In the genomic region with DNA sequence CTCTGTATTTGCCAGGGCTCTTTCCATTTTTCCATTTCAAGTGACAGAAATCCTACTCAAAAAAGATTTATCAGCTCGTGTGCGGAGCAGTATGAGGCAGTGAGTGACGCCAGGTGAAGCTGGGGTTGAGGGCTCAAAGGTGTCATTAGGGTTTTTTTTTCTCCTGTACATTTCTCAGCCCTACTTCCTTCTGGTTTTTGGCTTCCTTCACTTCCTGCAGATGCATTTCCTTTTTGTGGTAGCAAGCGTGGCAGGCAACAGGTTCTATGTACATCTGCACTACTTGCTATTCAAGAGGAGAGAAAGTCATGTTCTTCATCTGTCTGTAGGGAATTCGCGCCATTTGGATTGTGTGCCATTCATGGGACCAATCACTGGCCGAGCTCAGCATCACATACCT, we compare ENCODE assay signal across 11 cellular contexts. TPM values are rescaled to one million over a fixed set of nuclear protein-coding genes. Genes with fewer than 3 reads are reported as not detected.
DNase-seq lines count a peak whose midpoint lies in the region; ATAC-seq and TF ChIP-seq lines count a peak whose summit lies in the region.
"Had no signal": no experiment of that assay in that cellular context is flagged by ENCODE, and none has a peak within 500 bp of the region (broad histone marks: within the 10 kb centered on the region; RNA-seq: fewer than 3 reads in every experiment).

No MANE protein-coding gene starts in this region.

- ATAC-seq in T-cell (replicated peaks in 1 of 4) = peak; percentile 69 to 87 (median 78)
- ATAC-seq in activated naive CD4-positive, alpha-beta T cell treated with anti-CD3 and anti-CD28 coated beads, Interleukin-2, amount 50 U/mL, for 72 hours = peak; percentile 63 to 67
- ATAC-seq in stimulated activated naive CD8-positive, alpha-beta T cell treated with anti-CD3 and anti-CD28 coated beads, Interleukin-15, Interleukin-2, amounts not matched to agents 100 U/mL and 50 U/mL, for 24 hours = peak; percentile 54
- no peak for ATAC-seq in HG02798 (IDR thresholded peaks at IDR 0.05; ENCODE audit: poor library complexity, unreplicated experiment)
- no peak for ATAC-seq in HG02852 (IDR thresholded peaks at IDR 0.05; ENCODE audit: unreplicated experiment)

- peaks cover 4% of the 10 kb centered on the region for H3K36me3 Mint-ChIP-seq in T-cell
- H3K36me3 Mint-ChIP-seq in activated naive CD4-positive, alpha-beta T cell treated with anti-CD3 and anti-CD28 coated beads, Interleukin-2, amount 50 U/mL, for 72 hours = peaks cover 9 to 10% of the 10 kb centered on the region in 2 donors
- H3K36me3 Mint-ChIP-seq: brain had no signal

- H3K4me1 Mint-ChIP-seq in T-cell = peaks cover 79 to 88% (median 84%) of the 10 kb centered on the region in 3 donors
- H3K4me1 Mint-ChIP-seq: brain had no signal

- peaks cover 0 to 9% (median 0%) of the 10 kb centered on the region in 3 donors for H3K9me3 Mint-ChIP-seq in T-cell
- peaks cover 11 to 20% of the 10 kb centered on the region in 2 donors for H3K9me3 Mint-ChIP-seq in activated naive CD4-positive, alpha-beta T cell treated with anti-CD3 and anti-CD28 coated beads, Interleukin-2, amount 50 U/mL, for 72 hours

- peak overlapping the region; percentile 82 to 92 for H3K27ac Mint-ChIP-seq in T-cell
- H3K27ac Mint-ChIP-seq in activated naive CD4-positive, alpha-beta T cell treated with anti-CD3 and anti-CD28 coated beads, Interleukin-2, amount 50 U/mL, for 72 hours = peak overlapping the region in 1 of 2 donors; percentile 32
- H3K27ac Mint-ChIP-seq: nephron had no signal

- DNase-seq in activated T-cell treated with anti-CD3 and anti-CD28 coated beads for 1 hour (ENCODE audit: low read depth) (peak; percentile 3), T-cell (peak; percentile 25 to 80 (median 60)), HEK293T (ENCODE audit: extremely low spot score) (no peak)
- DNase-seq in activated T-cell treated with anti-CD3 and anti-CD28 coated beads, Interleukin-2, amount 50 U/mL, for 48 hours = no peak
- DNase-seq in activated naive CD4-positive, alpha-beta T cell treated with anti-CD3 and anti-CD28 coated beads, Interleukin-2, amount 50 U/mL, for 72 hours (ENCODE audit: low spot score in 2 of 2) = no peak
- DNase-seq in stimulated activated naive CD8-positive, alpha-beta T cell treated with anti-CD3 and anti-CD28 coated beads, Interleukin-15, Interleukin-2, amounts not matched to agents 100 U/mL and 50 U/mL, for 24 hours = no peak
- DNase-seq: NCI-H1417 treated with DMSO at 0.1 percent for 48 hours had no signal

- no peaks in the 10 kb centered on the region for H3K27me3 Mint-ChIP-seq in T-cell

- POLR2A ChIA-PET in T-cell (lab: Charles Lee) = interaction anchor here in 1 of 2 donors (1.0 to 2.9 kb wide), 2 partner anchors 11 to 53 kb away, joined by 3 to 13 read pairs; a partner anchor contains a TSS
- POLR2A ChIA-PET in HEK293T (lab: Yijun Ruan, JAX) = no interaction called here

- peak overlapping the region; percentile 61 to 79 (median 69) for H3K4me3 Mint-ChIP-seq in T-cell
- H3K4me3 Mint-ChIP-seq: brain, nephron had no signal

- CTCF ChIA-PET in T-cell (lab: Charles Lee) (interaction anchor here (0.5 to 2.5 kb wide), 7 partner anchors 9 to 806 kb away, joined by 3 to 13 read pairs (median 5); no protein-coding TSS in a partner anchor), HEK293T (lab: Yijun Ruan, JAX) (no interaction called here)

TF ChIP-seq in HEK293T, 16 proteins besides CTCF, POLR2A, EP300 and RAD21:
- TF ChIP-seq BHLHE40 (IDR thresholded peaks at IDR 0.05; ENCODE audit: borderline replicate concordance) = no peak
- no peak for TF ChIP-seq NFRKB (IDR thresholded peaks at IDR 0.05)
- no peak for TF ChIP-seq HDGF (IDR thresholded peaks at IDR 0.05; ENCODE audit: borderline replicate concordance)
- TF ChIP-seq TARDBP (IDR thresholded peaks at IDR 0.05) = no peak
- no peak for TF ChIP-seq ELF4 (IDR thresholded peaks at IDR 0.05)
- TF ChIP-seq LEF1 (IDR thresholded peaks at IDR 0.05; ENCODE audit: borderline replicate concordance) = no peak
- no peak for TF ChIP-seq CTBP1 (IDR thresholded peaks at IDR 0.05; ENCODE audit: borderline replicate concordance)
- TF ChIP-seq FOXM1 (IDR thresholded peaks at IDR 0.05; ENCODE audit: borderline replicate concordance) = no peak
- no peak for TF ChIP-seq FOXK2 (IDR thresholded peaks at IDR 0.05)
- TF ChIP-seq SUZ12 (IDR thresholded peaks at IDR 0.05) = no peak
- no peak for TF ChIP-seq SP1 (IDR thresholded peaks at IDR 0.05)
- TF ChIP-seq L3MBTL2 (conservative IDR thresholded peaks at IDR 0.05) = no peak
- no peak for TF ChIP-seq ZNF384 (IDR thresholded peaks at IDR 0.05)
- no peak for TF ChIP-seq FOXA1 (IDR thresholded peaks at IDR 0.05)
- no peak for TF ChIP-seq ARNT (IDR thresholded peaks at IDR 0.05)
- TF ChIP-seq, protein P1, sequence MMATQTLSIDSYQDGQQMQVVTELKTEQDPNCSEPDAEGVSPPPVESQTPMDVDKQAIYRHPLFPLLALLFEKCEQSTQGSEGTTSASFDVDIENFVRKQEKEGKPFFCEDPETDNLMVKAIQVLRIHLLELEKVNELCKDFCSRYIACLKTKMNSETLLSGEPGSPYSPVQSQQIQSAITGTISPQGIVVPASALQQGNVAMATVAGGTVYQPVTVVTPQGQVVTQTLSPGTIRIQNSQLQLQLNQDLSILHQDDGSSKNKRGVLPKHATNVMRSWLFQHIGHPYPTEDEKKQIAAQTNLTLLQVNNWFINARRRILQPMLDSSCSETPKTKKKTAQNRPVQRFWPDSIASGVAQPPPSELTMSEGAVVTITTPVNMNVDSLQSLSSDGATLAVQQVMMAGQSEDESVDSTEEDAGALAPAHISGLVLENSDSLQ (IDR thresholded peaks at IDR 0.05) = no peak

RNA-seq across cellular contexts. Expression of a gene that starts 52.8 kb away (rescaled TPM):
- total RNA-seq in T-cell = 10 to 100 TPM; 13.0 to 78.5 (median 27.5) TPM
- 1 to 10 TPM; 5.2 to 6.0 TPM for total RNA-seq in activated naive CD4-positive, alpha-beta T cell treated with anti-CD3 and anti-CD28 coated beads, Interleukin-2, amount 50 U/mL, for 72 hours

Comparison
In these comparisons a context has a peak if more than half of its experiments do, and no peak if none do; other contexts are left out.
1. DNase-seq: peak in activated T-cell treated with anti-CD3 and anti-CD28 coated beads for 1 hour (single experiment) and T-cell (34 of 34); none in activated T-cell treated with anti-CD3 and anti-CD28 coated beads, Interleukin-2, amount 50 U/mL, for 48 hours (0 of 2), activated naive CD4-positive, alpha-beta T cell treated with anti-CD3 and anti-CD28 coated beads, Interleukin-2, amount 50 U/mL, for 72 hours (0 of 2), stimulated activated naive CD8-positive, alpha-beta T cell treated with anti-CD3 and anti-CD28 coated beads, Interleukin-15, Interleukin-2, amounts not matched to agents 100 U/mL and 50 U/mL, for 24 hours (single experiment) and HEK293T (single experiment).
2. ATAC-seq: peak in T-cell (4 of 4), activated naive CD4-positive, alpha-beta T cell treated with anti-CD3 and anti-CD28 coated beads, Interleukin-2, amount 50 U/mL, for 72 hours (2 of 2) and stimulated activated naive CD8-positive, alpha-beta T cell treated with anti-CD3 and anti-CD28 coated beads, Interleukin-15, Interleukin-2, amounts not matched to agents 100 U/mL and 50 U/mL, for 24 hours (single experiment); none in HG02798 (single experiment) and HG02852 (single experiment).